Comparison of ENCODE assay signal across 22 cellular contexts in genomic region chr21:34144224-34144623, GRCh38.
A peak's percentile ranks its signal among the peaks of the same experiment; 100 is the strongest.
DNase-seq lines count a peak whose midpoint lies in the region; ATAC-seq and TF ChIP-seq lines count a peak whose summit lies in the region.
"Had no signal": no experiment of that assay in that cellular context is flagged by ENCODE, and none has a peak within 500 bp of the region (broad histone marks: within the 10 kb centered on the region; RNA-seq: fewer than 3 reads in every experiment).

No MANE protein-coding gene starts in this region.

- peaks cover 23% of the 10 kb centered on the region for H3K4me1 Mint-ChIP-seq in activated T-helper 17 cell treated with anti-CD3 and anti-CD28 coated beads, Interleukin-2, amount 50 U/mL, for 72 hours
- peaks cover 14 to 33% (median 15%) of the 10 kb centered on the region in 3 donors for H3K4me1 Mint-ChIP-seq in T-cell
- H3K4me1 Mint-ChIP-seq: CD14-positive monocyte had no signal

- ATAC-seq in Right ventricle myocardium superior (ENCODE audit: poor library complexity) (peak; percentile 75), T-cell (replicated peaks in 1 of 4) (no peak)
- no peak for ATAC-seq in activated T-helper 17 cell treated with anti-CD3 and anti-CD28 coated beads, Interleukin-2, amount 50 U/mL, for 72 hours (replicated peaks)
- ATAC-seq: A549 had no signal

- H2BK15ac ChIP-seq in mesendoderm (replicated peaks; ENCODE audit: low read depth) (no peak overlapping the region), neuronal stem cell (ENCODE audit: low read length) (no peak overlapping the region)

- H3K36me3 ChIP-seq in right atrium auricular region, result no peaks in the 10 kb centered on the region
- peaks cover 4% of the 10 kb centered on the region for H3K36me3 ChIP-seq in mesendoderm (ENCODE audit: control insufficient read depth, insufficient read depth, low read length)
- H3K36me3 ChIP-seq in neuronal stem cell (replicated peaks in 1 of 2; ENCODE audit: control insufficient read depth in 2 of 2, insufficient read depth in 2 of 2, low read length in 2 of 2), result peaks cover 34 to 43% of the 10 kb centered on the region in 2 donors
- H3K36me3 ChIP-seq: BE2C had no signal

- no peaks in the 10 kb centered on the region for H3K9me3 ChIP-seq in right atrium auricular region
- peaks cover 21 to 25% of the 10 kb centered on the region in 2 donors for H3K9me3 ChIP-seq in neuronal stem cell (replicated peaks in 1 of 2; ENCODE audit: control insufficient read depth in 2 of 2, insufficient read depth in 1 of 2, low read depth in 1 of 2, low read length in 2 of 2)
- H3K9me3 ChIP-seq: A549, BE2C had no signal

- WGBS in mesendoderm (ENCODE audit: extremely low coverage, insufficient coverage, low lambda C conversion rate), result no CpG with 5 or more reads among the region's 6 CpGs
- WGBS in neuronal stem cell (ENCODE audit: extremely low coverage in 2 of 2, insufficient read length in 2 of 2, insufficient replicate concordance in 1 of 2), 2 donors, result no CpG with 5 or more reads among the region's 6 CpGs

- H2AK5ac ChIP-seq in mesendoderm (ENCODE audit: low read length), result no peak overlapping the region
- no peak overlapping the region for H2AK5ac ChIP-seq in neuronal stem cell (ENCODE audit: low read depth, low read length)

- H3K9ac ChIP-seq in mesendoderm (ENCODE audit: low read length), result no peak overlapping the region
- no peak overlapping the region for H3K9ac ChIP-seq in neuronal stem cell (ENCODE audit: low read depth, low read length, poor library complexity)
- H3K9ac ChIP-seq: BLaER1 treated with 17β-estradiol and CSF1 and Interleukin-3, amounts not matched to agents 10 nM and 100 nM had no signal

- H3K79me1 ChIP-seq in mesendoderm (ENCODE audit: low read length), result peaks cover 28% of the 10 kb centered on the region
- H3K79me1 ChIP-seq in neuronal stem cell (ENCODE audit: low read depth, low read length), result peaks cover 9% of the 10 kb centered on the region

- H3K27me3 Mint-ChIP-seq in activated T-helper 17 cell treated with anti-CD3 and anti-CD28 coated beads, Interleukin-2, amount 50 U/mL, for 72 hours, result no peaks in the 10 kb centered on the region
- H3K27me3 Mint-ChIP-seq in T-cell, result no peaks in the 10 kb centered on the region
- H3K27me3 Mint-ChIP-seq: CD4-positive, alpha-beta T cell; CD8-positive, alpha-beta memory T cell had no signal

- POLR2A ChIA-PET in T-cell (lab: Charles Lee), result interaction anchor here in 1 of 2 donors (0.5 kb wide), 1 partner anchor 41 kb away, joined by 3 read pairs; no protein-coding TSS in a partner anchor

- in situ Hi-C loops in GM13976 (cut with MboI; ENCODE audit: low sequenced_read_pairs, unreplicated experiment), result no loop called here

- no peak overlapping the region for H3K4ac ChIP-seq in mesendoderm (ENCODE audit: low read depth, low read length)
- no peak overlapping the region for H3K4ac ChIP-seq in neuronal stem cell (ENCODE audit: low read length)

- H4K8ac ChIP-seq in mesendoderm (ENCODE audit: low read depth, low read length), result no peak overlapping the region
- H4K8ac ChIP-seq in neuronal stem cell (ENCODE audit: low read depth, low read length), result no peak overlapping the region

- H3K27me3 ChIP-seq in right atrium auricular region (no peaks in the 10 kb centered on the region), mesendoderm (ENCODE audit: insufficient read depth, low read length, poor library complexity) (no peaks in the 10 kb centered on the region), neuronal stem cell (ENCODE audit: control insufficient read depth in 3 of 3, insufficient read depth in 3 of 3, low read depth in 1 of 3, low read length in 3 of 3) (no peaks in the 10 kb centered on the region)
- H3K27me3 ChIP-seq: BE2C; BLaER1 treated with 17β-estradiol and CSF1 and Interleukin-3, amounts not matched to agents 10 nM and 100 nM had no signal

- H3K79me2 ChIP-seq in mesendoderm (ENCODE audit: control insufficient read depth, insufficient read depth, low read length), result peaks cover 4% of the 10 kb centered on the region

- H3K4me3 Mint-ChIP-seq in activated T-helper 17 cell treated with anti-CD3 and anti-CD28 coated beads, Interleukin-2, amount 50 U/mL, for 72 hours, result no peak overlapping the region
- H3K4me3 Mint-ChIP-seq in T-cell, result peak overlapping the region in 1 of 3 donors; percentile 3
- H3K4me3 Mint-ChIP-seq: CD14-positive monocyte; CD4-positive, alpha-beta T cell; CD8-positive, alpha-beta memory T cell; HFFc6 had no signal

- intact Hi-C loops in Right ventricle myocardium superior (cut with DNase I), result no loop called here

- H2AFZ ChIP-seq in neuronal stem cell (ENCODE audit: low read length), result no peak overlapping the region

- H3K4me3 ChIP-seq in right atrium auricular region (no peak overlapping the region), mesendoderm (ENCODE audit: low read length) (peak overlapping the region; percentile 5), neuronal stem cell (ENCODE audit: low read length in 2 of 2) (no peak overlapping the region)
- H3K4me3 ChIP-seq: A549, HAP-1 had no signal

- H3K56ac ChIP-seq in mesendoderm (ENCODE audit: low read length), result no peak overlapping the region

- TF ChIP-seq CTCF in right atrium auricular region (IDR thresholded peaks at IDR 0.05) (no peak), GM13976 (IDR thresholded peaks at IDR 0.05; ENCODE audit: borderline replicate concordance, control extremely low read depth, extremely low read depth, insufficient read depth, missing control alignments) (no peak)

- H3K27ac Mint-ChIP-seq in activated T-helper 17 cell treated with anti-CD3 and anti-CD28 coated beads, Interleukin-2, amount 50 U/mL, for 72 hours, result peak overlapping the region; percentile 23
- H3K27ac Mint-ChIP-seq in T-cell, result no peak overlapping the region
- H3K27ac Mint-ChIP-seq: CD4-positive, alpha-beta T cell; CD8-positive, alpha-beta memory T cell; HFFc6 had no signal

- H2BK5ac ChIP-seq in mesendoderm (ENCODE audit: low read length) (no peak overlapping the region), neuronal stem cell (ENCODE audit: low read length) (peak overlapping the region; percentile 54)

- H3K9me3 Mint-ChIP-seq in activated T-helper 17 cell treated with anti-CD3 and anti-CD28 coated beads, Interleukin-2, amount 50 U/mL, for 72 hours, result no peaks in the 10 kb centered on the region
- H3K9me3 Mint-ChIP-seq in T-cell, result no peaks in the 10 kb centered on the region
- H3K9me3 Mint-ChIP-seq: CD4-positive, alpha-beta T cell had no signal

- H3K4me2 ChIP-seq in mesendoderm (ENCODE audit: low read length) (no peak overlapping the region), neuronal stem cell (ENCODE audit: insufficient read depth, low read length, poor library complexity, severe bottlenecking) (no peak overlapping the region)
- H3K4me2 ChIP-seq: A549; BLaER1 treated with 17β-estradiol and CSF1 and Interleukin-3, amounts not matched to agents 10 nM and 100 nM had no signal

- H3K4me1 ChIP-seq in right atrium auricular region, result peaks cover 0 to 32% of the 10 kb centered on the region in 2 donors
- H3K4me1 ChIP-seq in mesendoderm (ENCODE audit: control insufficient read depth, low read depth, low read length), result no peaks in the 10 kb centered on the region
- peaks cover 0 to 12% of the 10 kb centered on the region in 2 donors for H3K4me1 ChIP-seq in neuronal stem cell (ENCODE audit: control insufficient read depth in 2 of 2, insufficient read depth in 1 of 2, low read depth in 1 of 2, low read length in 2 of 2)
- H3K4me1 ChIP-seq: A549, BE2C had no signal

- no peak overlapping the region for H2BK120ac ChIP-seq in mesendoderm (ENCODE audit: low read depth, low read length)
- no peak overlapping the region for H2BK120ac ChIP-seq in neuronal stem cell (ENCODE audit: low read depth, low read length)

- no peak overlapping the region for H2BK12ac ChIP-seq in neuronal stem cell (ENCODE audit: low read length)

- H3K23ac ChIP-seq in mesendoderm (ENCODE audit: low read length), result no peak overlapping the region
- H3K23ac ChIP-seq in neuronal stem cell (ENCODE audit: low read depth, low read length, poor library complexity), result no peak overlapping the region

- H3K36me3 Mint-ChIP-seq in activated T-helper 17 cell treated with anti-CD3 and anti-CD28 coated beads, Interleukin-2, amount 50 U/mL, for 72 hours (ENCODE audit: low read depth), result peaks cover 68% of the 10 kb centered on the region
- peaks cover 77% of the 10 kb centered on the region for H3K36me3 Mint-ChIP-seq in T-cell

- H3K27ac ChIP-seq in right atrium auricular region (no peak overlapping the region), mesendoderm (ENCODE audit: low read depth, low read length) (no peak overlapping the region), neuronal stem cell (replicated peaks; ENCODE audit: low read length) (no peak overlapping the region)
- H3K27ac ChIP-seq: A549; BLaER1 treated with 17β-estradiol and CSF1 and Interleukin-3, amounts not matched to agents 10 nM and 100 nM had no signal

- H3K14ac ChIP-seq in neuronal stem cell (ENCODE audit: low read length), result no peak overlapping the region

- no peak overlapping the region for H4K91ac ChIP-seq in neuronal stem cell (ENCODE audit: low read depth, low read length, poor library complexity)

- DNase-seq in Right ventricle myocardium superior, result no peak
- DNase-seq in right atrium auricular region (ENCODE audit: low spot score), result no peak
- DNase-seq in mesendoderm, result no peak
- no peak for DNase-seq in neuronal stem cell (ENCODE audit: low spot score)
- DNase-seq in GM13976 (ENCODE audit: low spot score), result no peak
- no peak for DNase-seq in T-cell
- DNase-seq: 8988T; ACHN; AML-193; BE2C; CD4-positive, alpha-beta T cell; CD8-positive, alpha-beta memory T cell; DMS 273 treated with DMSO at 0.1 percent for 48 hours; DMS79; GF-D8; GOT3; HFFc6 had no signal

- CTCF ChIA-PET in T-cell (lab: Charles Lee), result no interaction called here

- H4K5ac ChIP-seq in mesendoderm (ENCODE audit: low read length), result no peak overlapping the region

- H3K18ac ChIP-seq in mesendoderm (ENCODE audit: low read length), result no peak overlapping the region
- H3K18ac ChIP-seq in neuronal stem cell (ENCODE audit: low read length), result no peak overlapping the region
